In genomic region chr6:2216794-2217383, GRCh38 we compare ENCODE assay signal across 1 cellular context.
TF ChIP-seq lines count a peak whose summit lies in the region.

No MANE protein-coding gene starts in this region.

TF ChIP-seq in WTC11, 78 proteins besides CTCF, POLR2A, EP300 and RAD21:
- TF ChIP-seq ZNF532 (CRISPR knock-in tag; IDR thresholded peaks at IDR 0.05; ENCODE audit: borderline replicate concordance) (no peak), ZNF138 (CRISPR knock-in tag; conservative IDR thresholded peaks at IDR 0.05) (no peak), ATF1 (CRISPR knock-in tag; IDR thresholded peaks at IDR 0.05) (no peak), EMX1 (CRISPR knock-in tag; IDR thresholded peaks at IDR 0.05) (no peak), FOXK1 (CRISPR knock-in tag; IDR thresholded peaks at IDR 0.05) (no peak), PRRX2 (CRISPR knock-in tag; IDR thresholded peaks at IDR 0.05) (no peak), TCF7 (CRISPR knock-in tag; IDR thresholded peaks at IDR 0.05; ENCODE audit: low read depth) (no peak), TP53 (CRISPR knock-in tag; IDR thresholded peaks at IDR 0.05) (no peak), ZNF232 (CRISPR knock-in tag; IDR thresholded peaks at IDR 0.05) (no peak), PRDM15 (CRISPR knock-in tag; IDR thresholded peaks at IDR 0.05) (no peak), ZNF416 (CRISPR knock-in tag; IDR thresholded peaks at IDR 0.05) (no peak), FOXP1 (CRISPR knock-in tag; IDR thresholded peaks at IDR 0.05; ENCODE audit: borderline replicate concordance) (no peak), ZMAT4 (CRISPR knock-in tag; IDR thresholded peaks at IDR 0.05) (no peak), ZNF425 (CRISPR knock-in tag; conservative IDR thresholded peaks at IDR 0.05) (no peak), ZBTB21 (CRISPR knock-in tag; IDR thresholded peaks at IDR 0.05; ENCODE audit: borderline replicate concordance) (no peak), IRF2 (CRISPR knock-in tag; IDR thresholded peaks at IDR 0.05; ENCODE audit: borderline replicate concordance, low read depth) (no peak), CDX4 (CRISPR knock-in tag; IDR thresholded peaks at IDR 0.05; ENCODE audit: borderline replicate concordance) (no peak), RORB (CRISPR knock-in tag; IDR thresholded peaks at IDR 0.05) (no peak), NFATC4 (CRISPR knock-in tag; IDR thresholded peaks at IDR 0.05) (no peak), E2F1 (CRISPR knock-in tag; IDR thresholded peaks at IDR 0.05) (no peak)
TF ChIP-seq in WTC11: peak in this region for 0.
